8 cellular contexts compared by ENCODE assay signal in genomic region chr13:50893211-50893852, GRCh38. TPM values are rescaled to one million over a fixed set of nuclear protein-coding genes. Genes with fewer than 3 reads are reported as not detected.
DNase-seq lines count a peak whose midpoint lies in the region; ATAC-seq and TF ChIP-seq lines count a peak whose summit lies in the region.

No MANE protein-coding gene starts in this region.

- H3K4me3 Mint-ChIP-seq in activated CD8-positive, alpha-beta T cell treated with anti-CD3 and anti-CD28 coated beads, Interleukin-2, amount 10 ng/mL, durations not matched to agents 7 days and 5 days = peak overlapping the region; percentile 62

- H4K5ac ChIP-seq in mesendoderm (ENCODE audit: low read length) = no peak overlapping the region

- POLR2A ChIA-PET in GM10248 (lab: Yijun Ruan, JAX) = no interaction called here
- POLR2A ChIA-PET in activated CD8-positive, alpha-beta T cell treated with anti-CD3 and anti-CD28 coated beads, Interleukin-2, amount 10 ng/mL, durations not matched to agents 7 days and 5 days (lab: Charles Lee) = interaction anchor here (0.6 to 6.3 kb wide), 10 partner anchors 9 to 897 kb away, joined by 3 to 100 read pairs (median 5); partner anchors contain the start of genes RNASEH2B and TRIM13

- peaks cover 3% of the 10 kb centered on the region; the same call in 1 of the 2 replicates for H3K27me3 ChIP-seq in HUES48 (ENCODE audit: control insufficient read depth, insufficient read depth, low read length)
- no peaks in the 10 kb centered on the region for H3K27me3 ChIP-seq in neutrophil
- no peaks in the 10 kb centered on the region for H3K27me3 ChIP-seq in mesendoderm (ENCODE audit: insufficient read depth, low read length, poor library complexity)
- no peaks in the 10 kb centered on the region for H3K27me3 ChIP-seq in ovary

- H3K18ac ChIP-seq in mesendoderm (ENCODE audit: low read length) = no peak overlapping the region

- no peak overlapping the region for H2BK120ac ChIP-seq in mesendoderm (ENCODE audit: low read depth, low read length)

- CTCF ChIA-PET in GM10248 (lab: Yijun Ruan, JAX) = interaction anchor here (0.9 to 5.4 kb wide), 5 partner anchors 15 to 957 kb away, joined by 3 to 41 read pairs (median 4); partner anchors contain the start of gene SPRYD7
- CTCF ChIA-PET in activated CD8-positive, alpha-beta T cell treated with anti-CD3 and anti-CD28 coated beads, Interleukin-2, amount 10 ng/mL, durations not matched to agents 7 days and 5 days (lab: Charles Lee) = interaction anchor here (0.6 to 6.3 kb wide), 13 partner anchors 9 to 957 kb away, joined by 3 to 91 read pairs (median 4); partner anchors contain the start of genes RNASEH2B and SPRYD7

- H3K4me1 ChIP-seq in HUES48 (ENCODE audit: control insufficient read depth, insufficient read depth, low read length) = peaks cover 33% of the 10 kb centered on the region
- peaks cover 27% of the 10 kb centered on the region in 2 experiments for H3K4me1 ChIP-seq in neutrophil (ENCODE audit: control insufficient read depth in 1 of 2, insufficient read depth in 1 of 2, low read depth in 1 of 2, low read length in 1 of 2)
- H3K4me1 ChIP-seq in mesendoderm (ENCODE audit: control insufficient read depth, low read depth, low read length) = no peaks in the 10 kb centered on the region
- H3K4me1 ChIP-seq in ovary (ENCODE audit: insufficient read depth) = no peaks in the 10 kb centered on the region

- peaks cover 6% of the 10 kb centered on the region for H3K9me3 Mint-ChIP-seq in activated CD8-positive, alpha-beta T cell treated with anti-CD3 and anti-CD28 coated beads, Interleukin-2, amount 10 ng/mL, durations not matched to agents 7 days and 5 days (ENCODE audit: insufficient read depth)

- ATAC-seq in GM21447 (IDR thresholded peaks at IDR 0.05; ENCODE audit: unreplicated experiment) = peak; percentile 86
- peak; percentile 94 for ATAC-seq in activated CD8-positive, alpha-beta T cell treated with anti-CD3 and anti-CD28 coated beads, Interleukin-2, amount 10 ng/mL, durations not matched to agents 7 days and 5 days

- H3K56ac ChIP-seq in mesendoderm (ENCODE audit: low read length) = no peak overlapping the region

- H2BK15ac ChIP-seq in mesendoderm (replicated peaks; ENCODE audit: low read depth) = no peak overlapping the region

- H3K79me1 ChIP-seq in mesendoderm (ENCODE audit: low read length) = no peaks in the 10 kb centered on the region

- H2AK5ac ChIP-seq in mesendoderm (ENCODE audit: low read length) = no peak overlapping the region

- H3K4me2 ChIP-seq in mesendoderm (ENCODE audit: low read length) = no peak overlapping the region

- H3K27ac ChIP-seq in HUES48 (ENCODE audit: low read depth, low read length) (peak overlapping the region; percentile 84), neutrophil (peak overlapping the region; percentile 80), mesendoderm (ENCODE audit: low read depth, low read length) (no peak overlapping the region), ovary (no peak overlapping the region)

- H2BK5ac ChIP-seq in mesendoderm (ENCODE audit: low read length) = no peak overlapping the region

- H3K9ac ChIP-seq in HUES48 (ENCODE audit: low read depth, low read length) = no peak overlapping the region
- no peak overlapping the region for H3K9ac ChIP-seq in mesendoderm (ENCODE audit: low read length)

- no peaks in the 10 kb centered on the region for H3K79me2 ChIP-seq in mesendoderm (ENCODE audit: control insufficient read depth, insufficient read depth, low read length)

- H3K4ac ChIP-seq in mesendoderm (ENCODE audit: low read depth, low read length) = no peak overlapping the region

- peaks cover 52% of the 10 kb centered on the region for H3K4me1 Mint-ChIP-seq in activated CD8-positive, alpha-beta T cell treated with anti-CD3 and anti-CD28 coated beads, Interleukin-2, amount 10 ng/mL, durations not matched to agents 7 days and 5 days (ENCODE audit: low read depth)

- WGBS in mesendoderm (ENCODE audit: extremely low coverage, insufficient coverage, low lambda C conversion rate) = no CpG with 5 or more reads among the region's 4 CpGs
- 24 to 36% (median 31%) methylated on average over 4 of the region's 4 CpGs for WGBS in ovary, 3 donors

- intact Hi-C loops in ovary (cut with DNase I) = no loop called here

- H3K27ac Mint-ChIP-seq in activated CD8-positive, alpha-beta T cell treated with anti-CD3 and anti-CD28 coated beads, Interleukin-2, amount 10 ng/mL, durations not matched to agents 7 days and 5 days = peak overlapping the region; percentile 94

- no peak for TF ChIP-seq POLR2A in ovary (IDR thresholded peaks at IDR 0.05)

- H3K36me3 ChIP-seq in HUES48 (ENCODE audit: control insufficient read depth, insufficient read depth, low read length) (no peaks in the 10 kb centered on the region), neutrophil (no peaks in the 10 kb centered on the region), mesendoderm (ENCODE audit: control insufficient read depth, insufficient read depth, low read length) (no peaks in the 10 kb centered on the region), ovary (no peaks in the 10 kb centered on the region)

- no peak overlapping the region for H4K8ac ChIP-seq in mesendoderm (ENCODE audit: low read depth, low read length)

- TF ChIP-seq CTCF in GM10248 (IDR thresholded peaks at IDR 0.05; ENCODE audit: control extremely low read depth, extremely low read depth, low read depth, missing control alignments) = no peak
- no peak for TF ChIP-seq CTCF in neutrophil (IDR thresholded peaks at IDR 0.05)
- TF ChIP-seq CTCF in ovary (IDR thresholded peaks at IDR 0.05) = no peak

- DNase-seq in GM10248 (ENCODE audit: extremely low spot score) (peak; percentile 42), mesendoderm (no peak), ovary (no peak), T-helper 9 cell (no peak)
- DNase-seq in activated CD8-positive, alpha-beta T cell treated with anti-CD3 and anti-CD28 coated beads, Interleukin-2, amount 10 ng/mL, durations not matched to agents 7 days and 5 days = peak; percentile 61

- no peak overlapping the region for H3K23ac ChIP-seq in mesendoderm (ENCODE audit: low read length)

- H3K4me3 ChIP-seq in HUES48 (ENCODE audit: low read depth, low read length) = peak overlapping the region; percentile 12; the same call in 1 of the 2 replicates
- H3K4me3 ChIP-seq in neutrophil (ENCODE audit: low read depth in 1 of 2, low read length in 1 of 2) = peak overlapping the region; percentile 6 to 57
- no peak overlapping the region for H3K4me3 ChIP-seq in mesendoderm (ENCODE audit: low read length)
- H3K4me3 ChIP-seq in ovary = no peak overlapping the region

- H3K27me3 Mint-ChIP-seq in activated CD8-positive, alpha-beta T cell treated with anti-CD3 and anti-CD28 coated beads, Interleukin-2, amount 10 ng/mL, durations not matched to agents 7 days and 5 days (ENCODE audit: low read depth) = no peaks in the 10 kb centered on the region

- TF ChIP-seq EP300 in ovary (IDR thresholded peaks at IDR 0.05) = no peak

- no peaks in the 10 kb centered on the region for H3K9me3 ChIP-seq in HUES48 (ENCODE audit: control insufficient read depth, insufficient read depth, low read length)
- H3K9me3 ChIP-seq in neutrophil = no peaks in the 10 kb centered on the region
- no peaks in the 10 kb centered on the region for H3K9me3 ChIP-seq in ovary

- peaks cover 18% of the 10 kb centered on the region for H3K36me3 Mint-ChIP-seq in activated CD8-positive, alpha-beta T cell treated with anti-CD3 and anti-CD28 coated beads, Interleukin-2, amount 10 ng/mL, durations not matched to agents 7 days and 5 days (ENCODE audit: low read depth)

RNA-seq across cellular contexts. Expression of gene RNASEH2B, which starts 16.3 kb away (rescaled TPM):
- total RNA-seq in activated CD8-positive, alpha-beta T cell treated with anti-CD3 and anti-CD28 coated beads, Interleukin-2, amount 10 ng/mL, durations not matched to agents 7 days and 5 days = 100 to 1,000 TPM; 105 to 107 TPM
- 57.1 TPM for polyA plus RNA-seq in mesendoderm (2013, experiment 1 of 2)
- polyA plus RNA-seq in mesendoderm (2013, experiment 2 of 2) = 60.6 TPM
- total RNA-seq in ovary = 10 to 100 TPM; 43.3 to 88.7 (median 60.8) TPM
- polyA plus RNA-seq in ovary = 10 to 100 TPM; 27.5 to 52.7 TPM

RNA-seq across cellular contexts. Expression of gene DLEU7, which starts 49.8 kb away (rescaled TPM):
- total RNA-seq in activated CD8-positive, alpha-beta T cell treated with anti-CD3 and anti-CD28 coated beads, Interleukin-2, amount 10 ng/mL, durations not matched to agents 7 days and 5 days = not detected
- 0.79 TPM for polyA plus RNA-seq in mesendoderm (2013, experiment 1 of 2)
- 0.99 TPM for polyA plus RNA-seq in mesendoderm (2013, experiment 2 of 2)
- total RNA-seq in ovary = under 1 TPM in 4 of 7 donors, not detected in 3; 0.12 to 0.65 (median 0.28) TPM
- under 1 TPM; 0.05 to 0.28 TPM for polyA plus RNA-seq in ovary

Comparison
In these comparisons a context has a peak if more than half of its experiments do, and no peak if none do; other contexts are left out.
1. DNase-seq: peak in GM10248 (single experiment) and activated CD8-positive, alpha-beta T cell treated with anti-CD3 and anti-CD28 coated beads, Interleukin-2, amount 10 ng/mL, durations not matched to agents 7 days and 5 days (single experiment); none in mesendoderm (single experiment), ovary (0 of 5) and T-helper 9 cell (single experiment).
2. H3K27ac ChIP-seq: peak in HUES48 (single experiment) and neutrophil (single experiment); none in mesendoderm (single experiment) and ovary (0 of 2).
3. H3K4me3 ChIP-seq: peak in HUES48 (single experiment) and neutrophil (2 of 2); none in mesendoderm (single experiment) and ovary (single experiment).